In genomic region chr12:3975652-3976051, GRCh38 we compare ENCODE assay signal across 12 cellular contexts.
"Had no signal": no experiment of that assay in that cellular context is flagged by ENCODE, and none has a peak within 500 bp of the region (broad histone marks: within the 10 kb centered on the region; RNA-seq: fewer than 3 reads in every experiment).

No MANE protein-coding gene starts in this region.

- H3K4me3 ChIP-seq: gastroesophageal sphincter, heart right ventricle, lower lobe of right lung, ovary, tibial nerve had no signal

- H3K27ac Mint-ChIP-seq: stimulated activated effector memory CD8-positive, alpha-beta T cell treated with anti-CD3 and anti-CD28 coated beads, Interleukin-12 subunit alpha, Interleukin-12 subunit beta, amount 100 ng/mL, for 72 hours had no signal

- H3K4me1 Mint-ChIP-seq: neural crest cell had no signal

- H3K4me3 Mint-ChIP-seq: neural crest cell; stimulated activated effector memory CD8-positive, alpha-beta T cell treated with anti-CD3 and anti-CD28 coated beads, Interleukin-12 subunit alpha, Interleukin-12 subunit beta, amount 100 ng/mL, for 72 hours had no signal

- H3K36me3 Mint-ChIP-seq: stimulated activated effector memory CD8-positive, alpha-beta T cell treated with anti-CD3 and anti-CD28 coated beads, Interleukin-12 subunit alpha, Interleukin-12 subunit beta, amount 100 ng/mL, for 72 hours had no signal

- ATAC-seq: gastroesophageal sphincter, heart right ventricle, left cardiac atrium, lower lobe of right lung had no signal

- DNase-seq: activated effector memory CD4-positive, alpha-beta T cell treated with anti-CD3 and anti-CD28 coated beads, Interleukin-2, amount 50 U/mL, for 16 hours; heart right ventricle; left cardiac atrium; lower lobe of right lung; ovary; stimulated activated CD4-positive, alpha-beta T cell treated with anti-CD3 and anti-CD28 coated beads, Interleukin-12 subunit alpha, Interleukin-12 subunit beta, amount 100 ng/mL, for 4 hours; substantia nigra; T-helper 9 cell had no signal
